In the genomic region with DNA sequence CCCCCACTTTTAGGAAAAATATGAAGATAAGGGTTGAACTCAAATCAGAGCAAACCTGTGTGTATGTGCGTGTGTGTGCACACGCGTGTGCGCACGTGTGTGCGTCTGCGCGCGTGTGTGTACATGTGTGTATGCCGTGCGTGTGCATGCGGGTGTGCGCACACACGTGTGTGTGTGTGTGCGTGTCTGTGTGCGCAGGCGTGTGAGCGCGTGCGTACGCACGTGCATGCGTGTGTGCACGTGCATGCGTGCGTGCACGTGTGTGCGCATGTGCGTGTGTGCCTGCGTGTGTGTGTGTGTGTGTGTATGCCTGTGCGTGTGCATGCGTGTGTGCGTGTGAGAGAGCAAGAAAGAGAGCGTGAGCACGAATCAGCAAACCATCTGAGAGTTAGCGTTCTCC, we compare ENCODE assay signal across 22 cellular contexts.
"Had no signal": no experiment of that assay in that cellular context is flagged by ENCODE, and none has a peak within 500 bp of the region (broad histone marks: within the 10 kb centered on the region; RNA-seq: fewer than 3 reads in every experiment).

No MANE protein-coding gene starts in this region.

- H3K27ac ChIP-seq: suprapubic skin, transverse colon had no signal

- H3K4me3 Mint-ChIP-seq: activated CD4-positive, alpha-beta memory T cell treated with anti-CD3 and anti-CD28 coated beads, Interleukin-2, amount 10 ng/mL, durations not matched to agents 7 days and 5 days; activated T-cell treated with anti-CD3 and anti-CD28 coated beads, Interleukin-2, amount 50 U/mL, for 24 hours; dendritic cell treated with granulocyte-macrophage colony-stimulating factor and Interleukin-4, amounts not matched to agents 40 ng/mL and 50 ng/mL, for 4 days; mesothelial cell of epicardium; natural killer cell treated with Interleukin-12 subunit alpha and Interleukin-12 subunit beta and Interleukin-15 and Interleukin-18, amount 100 ng/mL, for 72 hours; stimulated activated naive CD8-positive, alpha-beta T cell treated with anti-CD3 and anti-CD28 coated beads, Interleukin-15, amount 100 ng/mL, for 72 hours had no signal

- FAIRE-seq: astrocyte, islet of Langerhans, small intestine, TTC549 had no signal

- H3K36me3 ChIP-seq: breast epithelium, transverse colon had no signal

- H3K27me3 Mint-ChIP-seq: activated CD4-positive, alpha-beta memory T cell treated with anti-CD3 and anti-CD28 coated beads, Interleukin-2, amount 10 ng/mL, durations not matched to agents 7 days and 5 days; activated T-cell treated with anti-CD3 and anti-CD28 coated beads, Interleukin-2, amount 50 U/mL, for 24 hours; dendritic cell treated with granulocyte-macrophage colony-stimulating factor and Interleukin-4, amounts not matched to agents 40 ng/mL and 50 ng/mL, for 4 days; natural killer cell treated with Interleukin-12 subunit alpha and Interleukin-12 subunit beta and Interleukin-15 and Interleukin-18, amount 100 ng/mL, for 72 hours; stimulated activated naive CD8-positive, alpha-beta T cell treated with anti-CD3 and anti-CD28 coated beads, Interleukin-15, amount 100 ng/mL, for 72 hours had no signal

- H3K27me3 ChIP-seq: adrenal gland, breast epithelium, esophagus muscularis mucosa, suprapubic skin, transverse colon had no signal

- H3K4me3 ChIP-seq: adrenal gland, breast epithelium, esophagus muscularis mucosa, suprapubic skin, transverse colon had no signal

- DNase-seq: activated CD4-positive, alpha-beta memory T cell treated with anti-CD3 and anti-CD28 coated beads, Interleukin-2, amount 10 ng/mL, durations not matched to agents 7 days and 5 days; activated CD4-positive, alpha-beta T cell treated with anti-CD3 and anti-CD28 coated beads for 4 hours; activated naive CD4-positive, alpha-beta T cell treated with anti-CD3 and anti-CD28 coated beads, Interleukin-2, amount 50 U/mL, for 16 hours; activated T-cell treated with anti-CD3 and anti-CD28 coated beads, Interleukin-2, amount 50 U/mL, for 24 hours; adrenal gland; effector CD8-positive, alpha-beta T cell; hippocampal formation; small intestine; stimulated activated CD4-positive, alpha-beta T cell treated with anti-CD3 and anti-CD28 coated beads, Interleukin-15, amount 100 ng/mL, for 24 hours; stimulated activated CD4-positive, alpha-beta T cell treated with anti-CD3 and anti-CD28 coated beads, Interleukin-2, amount 100 ng/mL, for 48 hours; stimulated activated naive CD8-positive, alpha-beta T cell treated with anti-CD3 and anti-CD28 coated beads, Interleukin-15, amount 100 ng/mL, for 72 hours; SW 1271; transverse colon had no signal

- H3K9me3 Mint-ChIP-seq: activated CD4-positive, alpha-beta memory T cell treated with anti-CD3 and anti-CD28 coated beads, Interleukin-2, amount 10 ng/mL, durations not matched to agents 7 days and 5 days; activated T-cell treated with anti-CD3 and anti-CD28 coated beads, Interleukin-2, amount 50 U/mL, for 24 hours; dendritic cell treated with granulocyte-macrophage colony-stimulating factor and Interleukin-4, amounts not matched to agents 40 ng/mL and 50 ng/mL, for 4 days; mesothelial cell of epicardium; natural killer cell treated with Interleukin-12 subunit alpha and Interleukin-12 subunit beta and Interleukin-15 and Interleukin-18, amount 100 ng/mL, for 72 hours; stimulated activated naive CD8-positive, alpha-beta T cell treated with anti-CD3 and anti-CD28 coated beads, Interleukin-15, amount 100 ng/mL, for 72 hours had no signal

- H3K36me3 Mint-ChIP-seq: natural killer cell treated with Interleukin-12 subunit alpha and Interleukin-12 subunit beta and Interleukin-15 and Interleukin-18, amount 100 ng/mL, for 72 hours had no signal

- H3K27ac Mint-ChIP-seq: activated CD4-positive, alpha-beta memory T cell treated with anti-CD3 and anti-CD28 coated beads, Interleukin-2, amount 10 ng/mL, durations not matched to agents 7 days and 5 days; activated T-cell treated with anti-CD3 and anti-CD28 coated beads, Interleukin-2, amount 50 U/mL, for 24 hours; dendritic cell treated with granulocyte-macrophage colony-stimulating factor and Interleukin-4, amounts not matched to agents 40 ng/mL and 50 ng/mL, for 4 days; mesothelial cell of epicardium; natural killer cell treated with Interleukin-12 subunit alpha and Interleukin-12 subunit beta and Interleukin-15 and Interleukin-18, amount 100 ng/mL, for 72 hours had no signal

- H3K9me3 ChIP-seq: adrenal gland, breast epithelium, esophagus muscularis mucosa, suprapubic skin, transverse colon had no signal

- ATAC-seq: natural killer cell treated with Interleukin-12 subunit alpha and Interleukin-12 subunit beta and Interleukin-15 and Interleukin-18, amount 100 ng/mL, for 72 hours; stimulated activated naive CD8-positive, alpha-beta T cell treated with anti-CD3 and anti-CD28 coated beads, Interleukin-15, amount 100 ng/mL, for 72 hours had no signal
